9 cellular contexts compared by ENCODE assay signal in the genomic region with DNA sequence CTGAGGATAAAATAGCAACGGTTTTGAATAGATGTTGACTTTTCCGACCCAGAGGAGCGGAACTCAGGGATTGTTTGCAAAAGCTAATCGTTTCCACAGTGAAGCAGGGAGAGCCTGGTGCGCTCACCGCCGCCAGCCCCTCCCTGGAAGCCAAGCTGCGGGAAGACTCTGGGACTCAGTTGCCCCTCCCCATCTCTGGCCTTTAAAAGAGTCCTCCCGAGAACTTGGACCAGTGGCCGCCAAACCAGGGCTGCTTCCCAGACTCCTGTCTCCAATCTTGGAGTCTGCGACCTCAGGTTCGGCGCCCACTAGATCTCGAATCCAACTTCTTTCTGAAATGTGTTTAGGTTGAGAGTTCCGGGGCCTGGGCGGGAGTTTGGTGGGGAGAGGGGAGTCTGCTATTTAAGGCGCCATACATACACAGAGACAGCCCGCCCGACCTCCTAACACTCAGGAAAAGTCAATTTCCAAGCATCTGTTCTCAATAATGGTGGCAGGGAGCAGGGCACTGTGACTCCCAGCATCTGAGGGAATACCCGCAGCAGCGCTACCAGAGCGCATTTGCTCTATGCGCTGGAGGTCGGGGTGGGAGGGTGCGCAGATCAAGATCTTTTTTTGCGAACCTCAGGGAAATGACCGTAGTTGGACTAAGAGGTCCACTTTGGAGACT. TPM values are rescaled to one million over a fixed set of nuclear protein-coding genes. Genes with fewer than 3 reads are reported as not detected.
A peak's percentile ranks its signal among the peaks of the same experiment; 100 is the strongest.
DNase-seq lines count a peak whose midpoint lies in the region; ATAC-seq and TF ChIP-seq lines count a peak whose summit lies in the region.
"Had no signal": no experiment of that assay in that cellular context is flagged by ENCODE, and none has a peak within 500 bp of the region (broad histone marks: within the 10 kb centered on the region; RNA-seq: fewer than 3 reads in every experiment).

No MANE protein-coding gene starts in this region.

- in situ Hi-C loops in SK-MEL-5 (cut with HindIII; ENCODE audit: low pct_unique_long_range_greater_than_20kb, low sequenced_read_pairs) (no loop called here), gastrocnemius medialis (cut with MboI; ENCODE audit: low sequenced_read_pairs in 4 of 4) (no loop called here)

- ATAC-seq in HCT116 (no peak), gastrocnemius medialis (no peak), GM18858 (IDR thresholded peaks at IDR 0.05; ENCODE audit: unreplicated experiment) (no peak)
- ATAC-seq: left lobe of liver had no signal

- peak overlapping the region; percentile 84 for H2AFZ ChIP-seq in HCT116 (ENCODE audit: low read depth, low read length, poor library complexity, severe bottlenecking)

- H3K4me3 ChIP-seq in HCT116 (replicated peaks in 1 of 2; ENCODE audit: low read depth in 1 of 2, low read length in 2 of 2) (peak overlapping the region in 1 of 2 experiments; percentile 61; a peak in 3 of 4 replicates), right atrium auricular region (peak overlapping the region; percentile 59 to 60), gastrocnemius medialis (peak overlapping the region in 3 of 4 donors; percentile 2 to 53 (median 37)), colonic mucosa (no peak overlapping the region)

- H3K27me3 ChIP-seq in HCT116 (ENCODE audit: insufficient read depth, low read length), result 0 out of 2 replicates have a peak, but pooled peaks cover 6% of the 10 kb centered on the region
- H3K27me3 ChIP-seq in right atrium auricular region, result no peaks in the 10 kb centered on the region
- H3K27me3 ChIP-seq in gastrocnemius medialis, result peaks cover 31 to 42% (median 39%) of the 10 kb centered on the region in 3 donors
- H3K27me3 ChIP-seq in colonic mucosa, result peaks cover 21% of the 10 kb centered on the region

- CTCF ChIA-PET in HCT116 (lab: Charles Lee), result no interaction called here

- TF ChIP-seq CTCF in HCT116 (IDR thresholded peaks at IDR 0.05 in 2 of 3, conservative IDR thresholded peaks at IDR 0.05 in 1 of 3; ENCODE audit: borderline replicate concordance in 1 of 3, insufficient read depth in 1 of 3, low read depth in 2 of 3, low read length in 2 of 3) (no peak), right atrium auricular region (IDR thresholded peaks at IDR 0.05) (no peak), gastrocnemius medialis (IDR thresholded peaks at IDR 0.05 in 4 of 5, conservative IDR thresholded peaks at IDR 0.05 in 1 of 5) (no peak), colonic mucosa (IDR thresholded peaks at IDR 0.05) (no peak)

- H3K9me3 ChIP-seq in HCT116 (ENCODE audit: control insufficient read depth in 1 of 2, insufficient read depth in 1 of 2, low read depth in 1 of 2, low read length in 2 of 2), result no peaks in the 10 kb centered on the region
- H3K9me3 ChIP-seq in right atrium auricular region, result no peaks in the 10 kb centered on the region
- H3K9me3 ChIP-seq in gastrocnemius medialis, result no peaks in the 10 kb centered on the region
- no peaks in the 10 kb centered on the region for H3K9me3 ChIP-seq in colonic mucosa

- peak overlapping the region; percentile 92 for H3K4me2 ChIP-seq in HCT116 (ENCODE audit: low read length)

- H3K27ac ChIP-seq in HCT116 (ENCODE audit: low read depth, low read length) (no peak overlapping the region), right atrium auricular region (no peak overlapping the region), gastrocnemius medialis (no peak overlapping the region), colonic mucosa (no peak overlapping the region)

- H3K9ac ChIP-seq in HCT116 (ENCODE audit: low read length) (no peak overlapping the region), colonic mucosa (ENCODE audit: low read depth in 2 of 2, low read length in 2 of 2) (no peak overlapping the region)

- no peak for TF ChIP-seq POLR2A in HCT116 (IDR thresholded peaks at IDR 0.05; ENCODE audit: borderline replicate concordance, extremely low read depth, insufficient read depth, insufficient read length)
- no peak for TF ChIP-seq POLR2A in gastrocnemius medialis (IDR thresholded peaks at IDR 0.05)

- POLR2A ChIA-PET in HCT116 (lab: Charles Lee), result no interaction called here

- no TSS peak for BruUV-seq in HCT116 (replicated peaks; lab: Mats Ljungman, UMichigan)

- DNase-seq in HCT116 (ENCODE audit: low read depth, low spot score) (no peak), SK-MEL-5 (ENCODE audit: low read depth, low spot score) (peak; percentile 3), right atrium auricular region (ENCODE audit: low spot score) (no peak), gastrocnemius medialis (no peak), SIG-M5 treated with dmso at 0.1 percent for 504 hours (lab: John Stamatoyannopoulos, UW; ENCODE audit: unreplicated experiment) (no peak), inferior parietal cortex (ENCODE audit: extremely low spot score) (no peak), colonic mucosa (no peak)

- RAD21 ChIA-PET in HCT116 (lab: Charles Lee; ENCODE audit: low non-redundant PET in 1 of 2, low total read pairs in 2 of 2, uncharacterized antibody in 2 of 2, unreplicated experiment in 2 of 2), result no interaction called here

- no peaks in the 10 kb centered on the region for H3K36me3 ChIP-seq in HCT116 (ENCODE audit: control insufficient read depth in 1 of 2, insufficient read depth in 2 of 2, low read length in 2 of 2)
- H3K36me3 ChIP-seq in right atrium auricular region, result no peaks in the 10 kb centered on the region
- H3K36me3 ChIP-seq in gastrocnemius medialis, result no peaks in the 10 kb centered on the region
- no peaks in the 10 kb centered on the region for H3K36me3 ChIP-seq in colonic mucosa

- no peaks in the 10 kb centered on the region for H3K9me2 ChIP-seq in HCT116 (ENCODE audit: insufficient read depth)

- H3K79me2 ChIP-seq in HCT116 (ENCODE audit: insufficient read depth, low read length), result no peaks in the 10 kb centered on the region

- H4K20me1 ChIP-seq in HCT116 (ENCODE audit: insufficient read depth), result no peaks in the 10 kb centered on the region; the same call in 1 of the 2 replicates

- intact Hi-C loops in HCT116 (cut with micrococcal nuclease) (loop anchor here (10.0 kb wide), 2 partner anchors 252 to 382 kb away; no protein-coding TSS in a partner anchor), gastrocnemius medialis (cut with DNase I; ENCODE audit: low total_unique reads) (no loop called here), colonic mucosa (cut with DNase I) (no loop called here)

- H3K4me1 ChIP-seq in HCT116 (ENCODE audit: control insufficient read depth in 1 of 2, insufficient read depth in 2 of 2, low read length in 2 of 2), result peaks cover 0 to 11% of the 10 kb centered on the region in 2 experiments; a peak in 3 of 4 replicates
- H3K4me1 ChIP-seq in right atrium auricular region, result peaks cover 0 to 9% of the 10 kb centered on the region in 2 donors
- H3K4me1 ChIP-seq in gastrocnemius medialis, result peaks cover 0 to 3% of the 10 kb centered on the region in 2 donors
- no peaks in the 10 kb centered on the region for H3K4me1 ChIP-seq in colonic mucosa

- TF ChIP-seq RAD21 in HCT116 (IDR thresholded peaks at IDR 0.05; ENCODE audit: low read depth), result no peak

TF ChIP-seq in HCT116, 20 proteins besides CTCF, POLR2A, EP300 and RAD21:
- TF ChIP-seq CBX3 (IDR thresholded peaks at IDR 0.05; ENCODE audit: low read depth) (no peak), EZH2phosphoT487 (IDR thresholded peaks at IDR 0.05; ENCODE audit: borderline replicate concordance) (no peak), CEBPB (IDR thresholded peaks at IDR 0.05; ENCODE audit: low read depth) (no peak), SP1 (IDR thresholded peaks at IDR 0.05; ENCODE audit: low read depth) (no peak), SIN3A (IDR thresholded peaks at IDR 0.05; ENCODE audit: low read depth) (no peak), REST (IDR thresholded peaks at IDR 0.05; ENCODE audit: low read depth) (no peak), SRF (IDR thresholded peaks at IDR 0.05; ENCODE audit: low read depth) (no peak), ZFX (IDR thresholded peaks at IDR 0.05) (no peak)

RNA-seq across cellular contexts. Expression of gene GRIK2, which starts 0.8 kb away (rescaled TPM):
- 0.64 TPM for total RNA-seq in HCT116 (2021; ENCODE audit: unreplicated experiment)
- 0.09 and 0.14 TPM in 2 replicates for polyA plus RNA-seq in HCT116 (2012)
- total RNA-seq in SK-MEL-5 (2014; rRNA removed; shearing (Covaris generic)), result 8.5 and 9.3 TPM in 2 replicates
- polyA plus RNA-seq in SK-MEL-5 (2015; cell fraction: cytosol; rRNA removed), result 8.8 and 12.4 TPM in 2 replicates
- polyA plus RNA-seq in SK-MEL-5 (2015; cell fraction: nucleus; rRNA removed), result 31.7 and 39.4 TPM in 2 replicates
- 10 to 100 TPM in 1 of 2 donors, 1 to 10 TPM in 1; 7.7 to 12.1 TPM for total RNA-seq in right atrium auricular region
- total RNA-seq in gastrocnemius medialis, result 1 to 10 TPM in 2 of 4 donors, under 1 TPM in 2; 0.39 to 5.1 (median 0.79) TPM
- under 1 TPM; 0.50 to 0.72 TPM for total RNA-seq in colonic mucosa
